6 cellular contexts compared by ENCODE assay signal in the genomic region with DNA sequence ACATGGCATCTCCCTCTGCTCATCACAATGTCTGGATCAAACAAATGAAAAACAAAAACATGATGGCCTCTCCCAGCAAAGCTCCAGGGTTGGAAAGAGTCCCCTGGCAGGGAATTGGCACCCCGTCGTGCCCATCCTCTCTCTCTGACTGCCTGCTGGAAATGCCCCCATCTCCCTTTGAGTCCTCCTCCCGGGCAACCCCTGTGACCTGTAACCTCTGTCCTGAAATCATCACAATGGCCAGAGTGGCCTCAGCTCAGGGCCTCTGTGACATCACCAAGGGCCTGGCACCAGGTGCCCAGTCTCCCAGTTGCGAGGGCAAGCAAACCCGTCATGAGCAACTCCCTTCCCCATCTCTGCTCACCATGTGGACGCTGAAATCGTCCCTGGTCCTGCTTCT. TPM values are rescaled to one million over a fixed set of nuclear protein-coding genes. Genes with fewer than 3 reads are reported as not detected.
"Had no signal": no experiment of that assay in that cellular context is flagged by ENCODE, and none has a peak within 500 bp of the region (broad histone marks: within the 10 kb centered on the region; RNA-seq: fewer than 3 reads in every experiment).

Gene FAM209A (plus strand): TSS at position 301 of the 400 bp plus-strand sequence. CDS start 65 bp downstream, at position 366.

RNA-seq across cellular contexts. Expression of gene FAM209A, which starts in this region (rescaled TPM):
- total RNA-seq: LHCN-M2, MCF 10A, PC-9, Right ventricle myocardium inferior, SJCRH30, SK-MEL-5 had no signal
